1 cellular context compared by ENCODE assay signal in genomic region chr12:116818948-116819832, GRCh38.
TF ChIP-seq lines count a peak whose summit lies in the region.

No MANE protein-coding gene starts in this region.

TF ChIP-seq in HepG2, 621 proteins besides CTCF, POLR2A, EP300 and RAD21 (continued from another document and continues in another):
- TF ChIP-seq HMGXB3 (CRISPR knock-in tag; IDR thresholded peaks at IDR 0.05; ENCODE audit: borderline replicate concordance) = no peak
- TF ChIP-seq SP5 (CRISPR knock-in tag; IDR thresholded peaks at IDR 0.05; ENCODE audit: borderline replicate concordance, low read depth) = peak; percentile 53; the same call in 1 of the 2 replicates
- peak; percentile 31; the same call in 1 of the 2 replicates for TF ChIP-seq ZMYM4 (CRISPR knock-in tag; IDR thresholded peaks at IDR 0.05)
- TF ChIP-seq HCFC1 (IDR thresholded peaks at IDR 0.05; ENCODE audit: low read depth, low read length) = peak; percentile 57; the same call in 1 of the 2 replicates
- TF ChIP-seq SALL2 (CRISPR knock-in tag; IDR thresholded peaks at IDR 0.05) = no peak
- TF ChIP-seq TRIM24 (CRISPR knock-in tag; IDR thresholded peaks at IDR 0.05) = no peak
- TF ChIP-seq ZNF574 (CRISPR knock-in tag; IDR thresholded peaks at IDR 0.05) = peak; percentile 67
- TF ChIP-seq PATZ1 (CRISPR knock-in tag; IDR thresholded peaks at IDR 0.05) = 0 out of 2 replicates have a peak, but pooled peaks have one; percentile 18
- no peak for TF ChIP-seq SIX1 (CRISPR knock-in tag; IDR thresholded peaks at IDR 0.05; ENCODE audit: borderline replicate concordance)
- peak; percentile 15; the same call in 1 of the 2 replicates for TF ChIP-seq ZGPAT (CRISPR knock-in tag; IDR thresholded peaks at IDR 0.05)
- no peak for TF ChIP-seq ZNF788 (CRISPR knock-in tag; IDR thresholded peaks at IDR 0.05; ENCODE audit: borderline replicate concordance)
- TF ChIP-seq ZNF776 (CRISPR knock-in tag; IDR thresholded peaks at IDR 0.05) = no peak
- peak; percentile 94 for TF ChIP-seq ATF2 (CRISPR knock-in tag; IDR thresholded peaks at IDR 0.05)
- TF ChIP-seq ZNF207 (IDR thresholded peaks at IDR 0.05; ENCODE audit: borderline replicate concordance) = no peak
- peak; percentile 57; the same call in 1 of the 2 replicates for TF ChIP-seq UBTF (CRISPR knock-in tag; IDR thresholded peaks at IDR 0.05)
- TF ChIP-seq RFX3 (CRISPR knock-in tag; IDR thresholded peaks at IDR 0.05) = peak; percentile 73
- peak; percentile 41; the same call in 1 of the 2 replicates for TF ChIP-seq ZNF782 (CRISPR knock-in tag; IDR thresholded peaks at IDR 0.05; ENCODE audit: borderline replicate concordance)
- peak; percentile 79 for TF ChIP-seq KAT8 (CRISPR knock-in tag; IDR thresholded peaks at IDR 0.05)
- peak; percentile 39 for TF ChIP-seq MYC (CRISPR knock-in tag; IDR thresholded peaks at IDR 0.05; ENCODE audit: borderline replicate concordance)
- TF ChIP-seq ARID3A (IDR thresholded peaks at IDR 0.05; ENCODE audit: low read depth, low read length) = no peak
- TF ChIP-seq ZNF839 (CRISPR knock-in tag; IDR thresholded peaks at IDR 0.05; ENCODE audit: borderline replicate concordance) = 0 out of 2 replicates have a peak, but pooled peaks have one; percentile 51
- no peak for TF ChIP-seq MTA3 (CRISPR knock-in tag; IDR thresholded peaks at IDR 0.05)
- 0 out of 2 replicates have a peak, but pooled peaks have one; percentile 25 for TF ChIP-seq SRY (CRISPR knock-in tag; IDR thresholded peaks at IDR 0.05)
- no peak for TF ChIP-seq HOXD1 (CRISPR knock-in tag; IDR thresholded peaks at IDR 0.05)
- TF ChIP-seq ZNF747 (CRISPR knock-in tag; IDR thresholded peaks at IDR 0.05; ENCODE audit: borderline replicate concordance) = no peak
- TF ChIP-seq TCF12 (IDR thresholded peaks at IDR 0.05) = no peak
- no peak for TF ChIP-seq TCF12 (CRISPR knock-in tag; IDR thresholded peaks at IDR 0.05)
- TF ChIP-seq MXD3 (CRISPR knock-in tag; IDR thresholded peaks at IDR 0.05) = no peak
- no peak for TF ChIP-seq ZNF713 (CRISPR knock-in tag; IDR thresholded peaks at IDR 0.05)
- peak; percentile 58; the same call in 1 of the 2 replicates for TF ChIP-seq ZBTB14 (CRISPR knock-in tag; IDR thresholded peaks at IDR 0.05)
- TF ChIP-seq GATAD1 (CRISPR knock-in tag; IDR thresholded peaks at IDR 0.05) = peak; percentile 71; the same call in 1 of the 2 replicates
- 0 out of 2 replicates have a peak, but pooled peaks have one; percentile 38 for TF ChIP-seq HINFP (CRISPR knock-in tag; IDR thresholded peaks at IDR 0.05; ENCODE audit: low read depth)
- peak; percentile 74 for TF ChIP-seq ATF1 (CRISPR knock-in tag; IDR thresholded peaks at IDR 0.05)
